ENCODE assay signal across 8 cellular contexts in genomic region chr1:225778412-225778669, GRCh38. TPM values are rescaled to one million over a fixed set of nuclear protein-coding genes. Genes with fewer than 3 reads are reported as not detected.
DNase-seq lines count a peak whose midpoint lies in the region; ATAC-seq, FAIRE-seq and TF ChIP-seq lines count a peak whose summit lies in the region.

No MANE protein-coding gene starts in this region.

- H2AFZ ChIP-seq in OCI-LY1 (ENCODE audit: low read length), result no peak overlapping the region

- H3K79me2 ChIP-seq in OCI-LY1 (ENCODE audit: insufficient read depth, low read length), result peaks cover 54% of the 10 kb centered on the region

- WGBS in esophagus squamous epithelium, 2 donors, result 0% methylated on average over 1 of the region's 1 CpG
- WGBS in pancreas, 2 donors, result 0% methylated on average over 1 of the region's 1 CpG

- H3K9ac ChIP-seq in BLaER1 treated with 17β-estradiol and CSF1 and Interleukin-3, amounts not matched to agents 10 nM and 100 nM, result peak overlapping the region; percentile 93 to 99 (median 96)
- H3K9ac ChIP-seq in OCI-LY1 (ENCODE audit: low read length), result peak overlapping the region; percentile 96

- no peaks in the 10 kb centered on the region for H3K9me2 ChIP-seq in OCI-LY1 (ENCODE audit: low read depth, low read length)

- peaks cover 22 to 51% (median 36%) of the 10 kb centered on the region in 11 experiments; a peak in 21 of 22 replicates for H4K20me1 ChIP-seq in BLaER1 treated with 17β-estradiol and CSF1 and Interleukin-3, amounts not matched to agents 10 nM and 100 nM
- H4K20me1 ChIP-seq in OCI-LY1 (ENCODE audit: insufficient read depth, low read length), result no peaks in the 10 kb centered on the region

- H3K36me3 ChIP-seq in BLaER1 treated with 17β-estradiol and CSF1 and Interleukin-3, amounts not matched to agents 10 nM and 100 nM, result peaks cover 17 to 47% (median 39%) of the 10 kb centered on the region in 11 experiments
- H3K36me3 ChIP-seq in OCI-LY1 (ENCODE audit: insufficient read depth, low read length) (peaks cover 30% of the 10 kb centered on the region), esophagus squamous epithelium (peaks cover 0 to 3% (median under 1%) of the 10 kb centered on the region in 3 donors), pancreas (peaks cover 0 to 1% (median 0%) of the 10 kb centered on the region in 3 donors)

- peak overlapping the region; percentile 87 to 97 (median 95) for H3K4me2 ChIP-seq in BLaER1 treated with 17β-estradiol and CSF1 and Interleukin-3, amounts not matched to agents 10 nM and 100 nM
- H3K4me2 ChIP-seq in OCI-LY1 (ENCODE audit: low read length), result peak overlapping the region; percentile 87

- intact Hi-C loops in esophagus squamous epithelium (cut with DNase I) (loop anchor here (10.0 kb wide), 3 partner anchors 66 to 196 kb away; partner anchors contain the start of gene ENAH), pancreas (cut with DNase I) (loop anchor here in 2 of 3 donors (10.0 kb wide), 3 partner anchors 196 to 304 kb away; no protein-coding TSS in a partner anchor)

- H3K4me1 ChIP-seq in BLaER1 treated with 17β-estradiol and CSF1 and Interleukin-3, amounts not matched to agents 10 nM and 100 nM, result peaks cover 40 to 59% (median 55%) of the 10 kb centered on the region in 10 experiments
- H3K4me1 ChIP-seq in OCI-LY1 (ENCODE audit: insufficient read depth, low read length, severe bottlenecking) (peaks cover 27% of the 10 kb centered on the region), esophagus squamous epithelium (peaks cover 10 to 65% (median 40%) of the 10 kb centered on the region in 3 donors), pancreas (peaks cover 4 to 46% (median 20%) of the 10 kb centered on the region in 3 donors)

- no peak for ATAC-seq in pancreas

- no peaks in the 10 kb centered on the region for H3F3A ChIP-seq in OCI-LY1 (ENCODE audit: insufficient read depth, low read length)

- TF ChIP-seq CTCF in OCI-LY1 (IDR thresholded peaks at IDR 0.05; ENCODE audit: low read length), result no peak
- no peak for TF ChIP-seq CTCF in esophagus squamous epithelium (IDR thresholded peaks at IDR 0.05)
- TF ChIP-seq CTCF in pancreas (IDR thresholded peaks at IDR 0.05), result no peak

- no peak for TF ChIP-seq POLR2A in esophagus squamous epithelium (IDR thresholded peaks at IDR 0.05)

- no peaks in the 10 kb centered on the region for H3K27me3 ChIP-seq in BLaER1 treated with 17β-estradiol and CSF1 and Interleukin-3, amounts not matched to agents 10 nM and 100 nM
- no peaks in the 10 kb centered on the region for H3K27me3 ChIP-seq in OCI-LY1 (ENCODE audit: insufficient read depth, low read length)
- no peaks in the 10 kb centered on the region for H3K27me3 ChIP-seq in esophagus squamous epithelium
- no peaks in the 10 kb centered on the region for H3K27me3 ChIP-seq in pancreas

- H3K9me3 ChIP-seq in BLaER1 treated with 17β-estradiol and CSF1 and Interleukin-3, amounts not matched to agents 10 nM and 100 nM (replicated peaks in 1 of 11), result peaks cover 0 to 14% (median 7%) of the 10 kb centered on the region in 11 experiments; a peak in 7 of 22 replicates
- no peaks in the 10 kb centered on the region for H3K9me3 ChIP-seq in OCI-LY1 (ENCODE audit: low read length)
- no peaks in the 10 kb centered on the region for H3K9me3 ChIP-seq in esophagus squamous epithelium
- H3K9me3 ChIP-seq in pancreas, result no peaks in the 10 kb centered on the region

- DNase-seq in esophagus squamous epithelium (lab: John Stamatoyannopoulos, UW), result no peak
- no peak for DNase-seq in pancreas
- no peak for DNase-seq in NCI-H2171 (lab: John Stamatoyannopoulos, UW)
- DNase-seq in activated effector memory CD4-positive, alpha-beta T cell treated with anti-CD3 and anti-CD28 coated beads, Interleukin-2, amount 50 U/mL, for 16 hours, result no peak
- DNase-seq in activated effector memory CD4-positive, alpha-beta T cell treated with Interleukin-2 at 50 U/mL for 16 hours, result no peak
- DNase-seq in mucosa of gallbladder (ENCODE audit: low spot score), result no peak

- peak overlapping the region; percentile 70 to 92 (median 76) for H3K4me3 ChIP-seq in BLaER1 treated with 17β-estradiol and CSF1 and Interleukin-3, amounts not matched to agents 10 nM and 100 nM
- H3K4me3 ChIP-seq in OCI-LY1 (ENCODE audit: low read depth, low read length, poor library complexity, severe bottlenecking) (peak overlapping the region; percentile 95), esophagus squamous epithelium (peak overlapping the region; percentile 61 to 82 (median 70)), pancreas (peak overlapping the region; percentile 63 to 86 (median 78))

- H3K27ac ChIP-seq in BLaER1 treated with 17β-estradiol and CSF1 and Interleukin-3, amounts not matched to agents 10 nM and 100 nM, result peak overlapping the region; percentile 93 to 99 (median 97)
- H3K27ac ChIP-seq in OCI-LY1 (ENCODE audit: low read depth, low read length, poor library complexity, severe bottlenecking), result peak overlapping the region; percentile 92
- peak overlapping the region; percentile 92 to 97 (median 96) for H3K27ac ChIP-seq in esophagus squamous epithelium
- peak overlapping the region in 3 of 4 donors; percentile 85 to 95 (median 89) for H3K27ac ChIP-seq in pancreas

- FAIRE-seq in pancreas (lab: Jason Lieb, UNC), result no peak

RNA-seq across cellular contexts. Expression of gene SRP9, which starts 0.7 kb away (rescaled TPM):
- total RNA-seq in esophagus squamous epithelium (100 to 1,000 TPM; 115 to 229 (median 175) TPM), pancreas (100 to 1,000 TPM in 1 of 6 donors, 10 to 100 TPM in 5; 63.0 to 102 (median 89.5) TPM), mucosa of gallbladder (292 TPM)
- polyA plus RNA-seq in pancreas, result 100 to 1,000 TPM in 1 of 2 donors, 10 to 100 TPM in 1; 78.0 to 145 TPM

RNA-seq across cellular contexts. Expression of gene EPHX1, which starts 31.6 kb away (rescaled TPM):
- total RNA-seq in esophagus squamous epithelium (100 to 1,000 TPM in 3 of 4 donors, 10 to 100 TPM in 1; 78.7 to 237 (median 151) TPM), pancreas (100 to 1,000 TPM in 5 of 6 donors, 10 to 100 TPM in 1; 87.2 to 168 (median 144) TPM), mucosa of gallbladder (231 TPM)
- 10 to 100 TPM; 26.1 to 58.0 TPM for polyA plus RNA-seq in pancreas
